Comparison of ENCODE assay signal across 9 cellular contexts in the genomic region with DNA sequence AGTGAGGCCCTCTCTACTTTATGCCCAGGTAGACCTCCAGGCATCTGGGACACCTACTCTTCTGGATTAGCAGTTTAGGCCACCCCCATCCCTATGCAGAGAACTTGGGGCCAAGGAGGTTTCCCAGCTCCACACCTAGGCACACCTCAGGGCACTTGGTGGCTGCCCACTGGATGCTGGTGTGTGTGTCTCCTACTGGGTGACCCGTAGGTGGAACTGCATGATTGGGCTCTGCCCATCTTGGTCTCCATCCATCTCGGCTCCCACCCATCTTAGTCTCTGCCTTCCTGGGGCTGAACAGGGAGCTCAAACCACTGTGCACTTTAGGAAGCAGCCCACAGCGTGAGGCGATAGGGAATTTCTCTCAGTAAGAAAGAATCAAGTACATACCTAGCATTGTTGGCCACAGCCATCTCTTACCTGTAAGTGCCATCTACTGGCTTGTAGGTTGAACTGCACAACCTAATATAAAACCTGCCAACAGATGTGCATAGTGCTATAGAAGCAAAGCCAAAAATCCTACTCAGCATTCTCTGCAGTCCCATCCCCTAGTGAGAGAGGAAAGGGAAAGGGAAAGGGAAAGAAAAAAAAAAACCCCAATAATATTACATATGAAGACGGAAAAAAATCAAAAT.
DNase-seq lines count a peak whose midpoint lies in the region; ATAC-seq and TF ChIP-seq lines count a peak whose summit lies in the region.
"Had no signal": no experiment of that assay in that cellular context is flagged by ENCODE, and none has a peak within 500 bp of the region (broad histone marks: within the 10 kb centered on the region; RNA-seq: fewer than 3 reads in every experiment).

No MANE protein-coding gene starts in this region.

- no peaks in the 10 kb centered on the region for H3K36me3 Mint-ChIP-seq in activated CD8-positive, alpha-beta memory T cell treated with anti-CD3 and anti-CD28 coated beads, Interleukin-2, amount 10 ng/mL, durations not matched to agents 7 days and 5 days
- H3K36me3 Mint-ChIP-seq in stimulated activated naive B cell treated with anti-CD40 and anti-IgM and Interleukin-4, amounts not matched to agents 10 μg/mL and 1 μg/mL and 100 μg/mL, for 72 hours: no peaks in the 10 kb centered on the region
- H3K36me3 Mint-ChIP-seq in activated CD4-positive, alpha-beta T cell treated with anti-CD3 and anti-CD28 coated beads for 36 hours (ENCODE audit: low read depth): no peaks in the 10 kb centered on the region

- CTCF ChIA-PET in activated CD8-positive, alpha-beta memory T cell treated with anti-CD3 and anti-CD28 coated beads, Interleukin-2, amount 10 ng/mL, durations not matched to agents 7 days and 5 days (lab: Charles Lee): interaction anchor here (0.9 to 1.4 kb wide), 4 partner anchors 8 to 79 kb away, joined by 3 to 6 read pairs (median 4); no protein-coding TSS in a partner anchor
- CTCF ChIA-PET in activated CD4-positive, alpha-beta T cell treated with anti-CD3 and anti-CD28 coated beads for 36 hours (lab: Charles Lee): interaction anchor here (0.8 kb wide), 1 partner anchor 8 kb away, joined by 5 read pairs; no protein-coding TSS in a partner anchor

- intact Hi-C loops in activated CD4-positive, alpha-beta T cell treated with anti-CD3 and anti-CD28 coated beads for 36 hours (cut with DNase I, micrococcal nuclease): loop anchor here in 1 of 2 experiments (1.0 kb wide), 1 partner anchor 78 kb away; no protein-coding TSS in a partner anchor

- no peaks in the 10 kb centered on the region for H3K9me3 Mint-ChIP-seq in activated CD8-positive, alpha-beta memory T cell treated with anti-CD3 and anti-CD28 coated beads, Interleukin-2, amount 10 ng/mL, durations not matched to agents 7 days and 5 days (ENCODE audit: low read depth)
- peaks cover 6 to 10% of the 10 kb centered on the region in 2 donors for H3K9me3 Mint-ChIP-seq in stimulated activated naive B cell treated with anti-CD40 and anti-IgM and Interleukin-4, amounts not matched to agents 10 μg/mL and 1 μg/mL and 100 μg/mL, for 72 hours
- H3K9me3 Mint-ChIP-seq in activated CD4-positive, alpha-beta T cell treated with anti-CD3 and anti-CD28 coated beads for 36 hours (ENCODE audit: low read depth): peaks cover 5% of the 10 kb centered on the region

- POLR2A ChIA-PET in activated CD4-positive, alpha-beta T cell treated with anti-CD3 and anti-CD28 coated beads for 36 hours (lab: Charles Lee): interaction anchor here (0.8 kb wide), 1 partner anchor 629 kb away, joined by 3 read pairs; no protein-coding TSS in a partner anchor

- no peaks in the 10 kb centered on the region for H3K4me1 Mint-ChIP-seq in activated CD8-positive, alpha-beta memory T cell treated with anti-CD3 and anti-CD28 coated beads, Interleukin-2, amount 10 ng/mL, durations not matched to agents 7 days and 5 days
- no peaks in the 10 kb centered on the region for H3K4me1 Mint-ChIP-seq in stimulated activated naive B cell treated with anti-CD40 and anti-IgM and Interleukin-4, amounts not matched to agents 10 μg/mL and 1 μg/mL and 100 μg/mL, for 72 hours
- H3K4me1 Mint-ChIP-seq in activated CD4-positive, alpha-beta T cell treated with anti-CD3 and anti-CD28 coated beads for 36 hours: no peaks in the 10 kb centered on the region

- ATAC-seq in activated CD8-positive, alpha-beta memory T cell treated with anti-CD3 and anti-CD28 coated beads, Interleukin-2, amount 10 ng/mL, durations not matched to agents 7 days and 5 days: peak; percentile 47
- ATAC-seq in HG02642 (IDR thresholded peaks at IDR 0.05; ENCODE audit: poor library complexity, unreplicated experiment): peak; percentile 78
- ATAC-seq in stimulated activated naive B cell treated with anti-CD40 and anti-IgM and Interleukin-4, amounts not matched to agents 10 μg/mL and 1 μg/mL and 100 μg/mL, for 72 hours (replicated peaks): peak; percentile 72 to 76
- no peak for ATAC-seq in activated CD4-positive, alpha-beta T cell treated with anti-CD3 and anti-CD28 coated beads for 36 hours

- peaks cover 42% of the 10 kb centered on the region for H3K27me3 Mint-ChIP-seq in activated CD8-positive, alpha-beta memory T cell treated with anti-CD3 and anti-CD28 coated beads, Interleukin-2, amount 10 ng/mL, durations not matched to agents 7 days and 5 days
- peaks cover 32 to 35% of the 10 kb centered on the region in 2 donors for H3K27me3 Mint-ChIP-seq in stimulated activated naive B cell treated with anti-CD40 and anti-IgM and Interleukin-4, amounts not matched to agents 10 μg/mL and 1 μg/mL and 100 μg/mL, for 72 hours
- peaks cover 22% of the 10 kb centered on the region for H3K27me3 Mint-ChIP-seq in activated CD4-positive, alpha-beta T cell treated with anti-CD3 and anti-CD28 coated beads for 36 hours

- no peak overlapping the region for H3K27ac Mint-ChIP-seq in activated CD8-positive, alpha-beta memory T cell treated with anti-CD3 and anti-CD28 coated beads, Interleukin-2, amount 10 ng/mL, durations not matched to agents 7 days and 5 days
- H3K27ac Mint-ChIP-seq in stimulated activated naive B cell treated with anti-CD40 and anti-IgM and Interleukin-4, amounts not matched to agents 10 μg/mL and 1 μg/mL and 100 μg/mL, for 72 hours: no peak overlapping the region
- H3K27ac Mint-ChIP-seq in activated CD4-positive, alpha-beta T cell treated with anti-CD3 and anti-CD28 coated beads for 36 hours: no peak overlapping the region
- H3K27ac Mint-ChIP-seq: activated naive CD4-positive, alpha-beta T cell treated with anti-CD3 and anti-CD28 coated beads, Interleukin-2, amount 50 U/mL, for 72 hours had no signal

- H3K4me3 Mint-ChIP-seq in activated CD8-positive, alpha-beta memory T cell treated with anti-CD3 and anti-CD28 coated beads, Interleukin-2, amount 10 ng/mL, durations not matched to agents 7 days and 5 days: no peak overlapping the region
- no peak overlapping the region for H3K4me3 Mint-ChIP-seq in stimulated activated naive B cell treated with anti-CD40 and anti-IgM and Interleukin-4, amounts not matched to agents 10 μg/mL and 1 μg/mL and 100 μg/mL, for 72 hours
- no peak overlapping the region for H3K4me3 Mint-ChIP-seq in activated CD4-positive, alpha-beta T cell treated with anti-CD3 and anti-CD28 coated beads for 36 hours

- no peak for DNase-seq in activated CD8-positive, alpha-beta memory T cell treated with anti-CD3 and anti-CD28 coated beads, Interleukin-2, amount 10 ng/mL, durations not matched to agents 7 days and 5 days
- DNase-seq in activated CD8-positive, alpha-beta memory T cell treated with anti-CD3 and anti-CD28 coated beads, Interleukin-2, amount 50 U/mL, for 4 hours: no peak
- DNase-seq in NCI-H526 (lab: John Stamatoyannopoulos, UW) (peak; percentile 27 to 63), epithelial cell of proximal tubule (ENCODE audit: low read depth) (peak; percentile 22), hippocampal formation (lab: John Stamatoyannopoulos, UW) (no peak)
- no peak for DNase-seq in stimulated activated naive B cell treated with anti-CD40 and anti-IgM and Interleukin-4, amounts not matched to agents 10 μg/mL and 1 μg/mL and 100 μg/mL, for 72 hours
- DNase-seq in activated CD4-positive, alpha-beta T cell treated with anti-CD3 and anti-CD28 coated beads for 36 hours: no peak

- H3K4me3 ChIP-seq in epithelial cell of proximal tubule (ENCODE audit: low read depth, low read length): no peak overlapping the region

- peak; percentile 78 for TF ChIP-seq CTCF in epithelial cell of proximal tubule (conservative IDR thresholded peaks at IDR 0.05; ENCODE audit: low read depth, low read length)

Comparison
In these comparisons a context has a peak if more than half of its experiments do, and no peak if none do; other contexts are left out.
1. DNase-seq: peak in NCI-H526 (2 of 2) and epithelial cell of proximal tubule (single experiment); none in activated CD8-positive, alpha-beta memory T cell treated with anti-CD3 and anti-CD28 coated beads, Interleukin-2, amount 10 ng/mL, durations not matched to agents 7 days and 5 days (single experiment), activated CD8-positive, alpha-beta memory T cell treated with anti-CD3 and anti-CD28 coated beads, Interleukin-2, amount 50 U/mL, for 4 hours (single experiment), stimulated activated naive B cell treated with anti-CD40 and anti-IgM and Interleukin-4, amounts not matched to agents 10 μg/mL and 1 μg/mL and 100 μg/mL, for 72 hours (single experiment), hippocampal formation (0 of 2) and activated CD4-positive, alpha-beta T cell treated with anti-CD3 and anti-CD28 coated beads for 36 hours (single experiment).